In genomic region chr17:71975998-71976649, GRCh38 we compare ENCODE assay signal across 1 cellular context.
TF ChIP-seq lines count a peak whose summit lies in the region.

No MANE protein-coding gene starts in this region.

TF ChIP-seq in SK-N-SH, 30 proteins besides CTCF, POLR2A, EP300 and RAD21 (continued from another document):
- TF ChIP-seq, protein P1, sequence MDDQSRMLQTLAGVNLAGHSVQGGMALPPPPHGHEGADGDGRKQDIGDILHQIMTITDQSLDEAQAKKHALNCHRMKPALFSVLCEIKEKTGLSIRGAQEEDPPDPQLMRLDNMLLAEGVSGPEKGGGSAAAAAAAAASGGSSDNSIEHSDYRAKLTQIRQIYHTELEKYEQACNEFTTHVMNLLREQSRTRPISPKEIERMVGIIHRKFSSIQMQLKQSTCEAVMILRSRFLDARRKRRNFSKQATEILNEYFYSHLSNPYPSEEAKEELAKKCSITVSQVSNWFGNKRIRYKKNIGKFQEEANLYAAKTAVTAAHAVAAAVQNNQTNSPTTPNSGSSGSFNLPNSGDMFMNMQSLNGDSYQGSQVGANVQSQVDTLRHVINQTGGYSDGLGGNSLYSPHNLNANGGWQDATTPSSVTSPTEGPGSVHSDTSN (IDR thresholded peaks at IDR 0.05) = peak; percentile 33; the same call in 1 of the 2 replicates
- TF ChIP-seq RCOR1 (IDR thresholded peaks at IDR 0.05; ENCODE audit: low read length) = no peak
- TF ChIP-seq JUND (IDR thresholded peaks at IDR 0.05) = peak; percentile 77
- TF ChIP-seq RXRA (IDR thresholded peaks at IDR 0.05; ENCODE audit: borderline replicate concordance, low read depth) = no peak
- TF ChIP-seq, protein P2, sequence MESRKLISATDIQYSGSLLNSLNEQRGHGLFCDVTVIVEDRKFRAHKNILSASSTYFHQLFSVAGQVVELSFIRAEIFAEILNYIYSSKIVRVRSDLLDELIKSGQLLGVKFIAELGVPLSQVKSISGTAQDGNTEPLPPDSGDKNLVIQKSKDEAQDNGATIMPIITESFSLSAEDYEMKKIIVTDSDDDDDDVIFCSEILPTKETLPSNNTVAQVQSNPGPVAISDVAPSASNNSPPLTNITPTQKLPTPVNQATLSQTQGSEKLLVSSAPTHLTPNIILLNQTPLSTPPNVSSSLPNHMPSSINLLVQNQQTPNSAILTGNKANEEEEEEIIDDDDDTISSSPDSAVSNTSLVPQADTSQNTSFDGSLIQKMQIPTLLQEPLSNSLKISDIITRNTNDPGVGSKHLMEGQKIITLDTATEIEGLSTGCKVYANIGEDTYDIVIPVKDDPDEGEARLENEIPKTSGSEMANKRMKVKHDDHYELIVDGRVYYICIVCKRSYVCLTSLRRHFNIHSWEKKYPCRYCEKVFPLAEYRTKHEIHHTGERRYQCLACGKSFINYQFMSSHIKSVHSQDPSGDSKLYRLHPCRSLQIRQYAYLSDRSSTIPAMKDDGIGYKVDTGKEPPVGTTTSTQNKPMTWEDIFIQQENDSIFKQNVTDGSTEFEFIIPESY (IDR thresholded peaks at IDR 0.05; ENCODE audit: borderline replicate concordance, low read depth) = no peak
